Comparison of ENCODE assay signal across 1 cellular context in genomic region chrX:145405012-145405411, GRCh38.
TF ChIP-seq lines count a peak whose summit lies in the region.

No MANE protein-coding gene starts in this region.

TF ChIP-seq in H1, 55 proteins besides CTCF, POLR2A, EP300 and RAD21 (continued from another document):
- no peak for TF ChIP-seq MAX (IDR thresholded peaks at IDR 0.05)
- TF ChIP-seq CTBP2 (IDR thresholded peaks at IDR 0.05; ENCODE audit: borderline replicate concordance, insufficient read depth, insufficient read length, low read length): no peak
- TF ChIP-seq JUND (IDR thresholded peaks at IDR 0.05; ENCODE audit: low read length): no peak
- TF ChIP-seq USF2 (IDR thresholded peaks at IDR 0.05; ENCODE audit: low read length): no peak
- no peak for TF ChIP-seq CBX8 (IDR thresholded peaks at IDR 0.05; ENCODE audit: borderline replicate concordance, low read depth, low read length)
- TF ChIP-seq FOSL1 (IDR thresholded peaks at IDR 0.05; ENCODE audit: insufficient read depth, low read depth, low read length): no peak
- TF ChIP-seq ATF2 (IDR thresholded peaks at IDR 0.05; ENCODE audit: low read length): no peak
- TF ChIP-seq RXRA (IDR thresholded peaks at IDR 0.05; ENCODE audit: insufficient read depth, low read depth, low read length): no peak
TF ChIP-seq in H1: peak in this region for 0.
